In genomic region chr4:2804973-2805501, GRCh38 we compare ENCODE assay signal across 2 cellular contexts.
TF ChIP-seq lines count a peak whose summit lies in the region.

No MANE protein-coding gene starts in this region.

TF ChIP-seq in HCT116, 20 proteins besides CTCF, POLR2A, EP300 and RAD21:
- TF ChIP-seq ELF1 (IDR thresholded peaks at IDR 0.05; ENCODE audit: borderline replicate concordance, low read depth), result no peak
- TF ChIP-seq EZH2phosphoT487 (IDR thresholded peaks at IDR 0.05; ENCODE audit: borderline replicate concordance), result no peak
- no peak for TF ChIP-seq YY1 (IDR thresholded peaks at IDR 0.05; ENCODE audit: extremely low read depth, insufficient replicate concordance, low read depth, low read length)
- TF ChIP-seq, protein P1, sequence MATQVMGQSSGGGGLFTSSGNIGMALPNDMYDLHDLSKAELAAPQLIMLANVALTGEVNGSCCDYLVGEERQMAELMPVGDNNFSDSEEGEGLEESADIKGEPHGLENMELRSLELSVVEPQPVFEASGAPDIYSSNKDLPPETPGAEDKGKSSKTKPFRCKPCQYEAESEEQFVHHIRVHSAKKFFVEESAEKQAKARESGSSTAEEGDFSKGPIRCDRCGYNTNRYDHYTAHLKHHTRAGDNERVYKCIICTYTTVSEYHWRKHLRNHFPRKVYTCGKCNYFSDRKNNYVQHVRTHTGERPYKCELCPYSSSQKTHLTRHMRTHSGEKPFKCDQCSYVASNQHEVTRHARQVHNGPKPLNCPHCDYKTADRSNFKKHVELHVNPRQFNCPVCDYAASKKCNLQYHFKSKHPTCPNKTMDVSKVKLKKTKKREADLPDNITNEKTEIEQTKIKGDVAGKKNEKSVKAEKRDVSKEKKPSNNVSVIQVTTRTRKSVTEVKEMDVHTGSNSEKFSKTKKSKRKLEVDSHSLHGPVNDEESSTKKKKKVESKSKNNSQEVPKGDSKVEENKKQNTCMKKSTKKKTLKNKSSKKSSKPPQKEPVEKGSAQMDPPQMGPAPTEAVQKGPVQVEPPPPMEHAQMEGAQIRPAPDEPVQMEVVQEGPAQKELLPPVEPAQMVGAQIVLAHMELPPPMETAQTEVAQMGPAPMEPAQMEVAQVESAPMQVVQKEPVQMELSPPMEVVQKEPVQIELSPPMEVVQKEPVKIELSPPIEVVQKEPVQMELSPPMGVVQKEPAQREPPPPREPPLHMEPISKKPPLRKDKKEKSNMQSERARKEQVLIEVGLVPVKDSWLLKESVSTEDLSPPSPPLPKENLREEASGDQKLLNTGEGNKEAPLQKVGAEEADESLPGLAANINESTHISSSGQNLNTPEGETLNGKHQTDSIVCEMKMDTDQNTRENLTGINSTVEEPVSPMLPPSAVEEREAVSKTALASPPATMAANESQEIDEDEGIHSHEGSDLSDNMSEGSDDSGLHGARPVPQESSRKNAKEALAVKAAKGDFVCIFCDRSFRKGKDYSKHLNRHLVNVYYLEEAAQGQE (IDR thresholded peaks at IDR 0.05; ENCODE audit: low read depth), result no peak
- TF ChIP-seq EGR1 (IDR thresholded peaks at IDR 0.05; ENCODE audit: low read depth), result no peak

TF ChIP-seq in K562, 482 proteins besides CTCF, POLR2A, EP300 and RAD21:
- TF ChIP-seq, protein P2, sequence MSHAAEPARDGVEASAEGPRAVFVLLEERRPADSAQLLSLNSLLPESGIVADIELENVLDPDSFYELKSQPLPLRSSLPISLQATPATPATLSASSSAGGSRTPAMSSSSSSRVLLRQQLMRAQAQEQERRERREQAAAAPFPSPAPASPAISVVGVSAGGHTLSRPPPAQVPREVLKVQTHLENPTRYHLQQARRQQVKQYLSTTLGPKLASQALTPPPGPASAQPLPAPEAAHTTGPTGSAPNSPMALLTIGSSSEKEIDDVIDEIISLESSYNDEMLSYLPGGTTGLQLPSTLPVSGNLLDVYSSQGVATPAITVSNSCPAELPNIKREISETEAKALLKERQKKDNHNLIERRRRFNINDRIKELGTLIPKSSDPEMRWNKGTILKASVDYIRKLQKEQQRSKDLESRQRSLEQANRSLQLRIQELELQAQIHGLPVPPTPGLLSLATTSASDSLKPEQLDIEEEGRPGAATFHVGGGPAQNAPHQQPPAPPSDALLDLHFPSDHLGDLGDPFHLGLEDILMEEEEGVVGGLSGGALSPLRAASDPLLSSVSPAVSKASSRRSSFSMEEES (CRISPR knock-in tag; IDR thresholded peaks at IDR 0.05), result no peak
- TF ChIP-seq POLR2G (IDR thresholded peaks at IDR 0.05; ENCODE audit: low read depth, low read length) (0 out of 2 replicates have a peak, but pooled peaks have one; percentile 8), ELF2 (CRISPR knock-in tag; IDR thresholded peaks at IDR 0.05) (no peak), ZNF197 (CRISPR knock-in tag; IDR thresholded peaks at IDR 0.05; ENCODE audit: low read depth) (no peak), ZNF23 (CRISPR knock-in tag; IDR thresholded peaks at IDR 0.05) (no peak)
